16 cellular contexts compared by ENCODE assay signal in genomic region chr22:42330953-42331525, GRCh38.
DNase-seq lines count a peak whose midpoint lies in the region; ATAC-seq, FAIRE-seq and TF ChIP-seq lines count a peak whose summit lies in the region.
"Had no signal": no experiment of that assay in that cellular context is flagged by ENCODE, and none has a peak within 500 bp of the region (broad histone marks: within the 10 kb centered on the region; RNA-seq: fewer than 3 reads in every experiment).

No MANE protein-coding gene starts in this region.

- no peaks in the 10 kb centered on the region for H3K27me3 ChIP-seq in DND-41 (ENCODE audit: insufficient read depth, low read length, poor library complexity)
- H3K27me3 ChIP-seq: testis had no signal

- no peak overlapping the region for H3K9ac ChIP-seq in DND-41 (ENCODE audit: low read depth, low read length)

- H3K36me3 ChIP-seq in DND-41 (ENCODE audit: insufficient read depth, low read length) = no peaks in the 10 kb centered on the region

- no peak overlapping the region for H3K27ac ChIP-seq in DND-41 (ENCODE audit: low read length)
- H3K27ac ChIP-seq: testis had no signal

- peaks cover 64% of the 10 kb centered on the region for H3K79me2 ChIP-seq in DND-41 (ENCODE audit: insufficient read depth, low read length)

- DNase-seq in DND-41 = peak; percentile 35
- DNase-seq in NCI-H1105 treated with DMSO at 0.1 percent for 48 hours (lab: John Stamatoyannopoulos, UW) = peak; percentile 56
- peak; percentile 65 for DNase-seq in SK-N-DZ (ENCODE audit: low spot score)
- DNase-seq in myocyte (ENCODE audit: low read depth) = peak; percentile 85
- DNase-seq in iPS-NIHi11 (ENCODE audit: low spot score) = no peak
- DNase-seq in ecto neural progenitor cell (ENCODE audit: low spot score) = no peak
- no peak for DNase-seq in HTR-8/SVneo (ENCODE audit: insufficient read length, low spot score)
- no peak for DNase-seq in posterior vena cava (ENCODE audit: low spot score)
- DNase-seq: activated CD4-positive, alpha-beta T cell treated with anti-CD3 and anti-CD28 coated beads for 36 hours; activated T-cell treated with anti-CD3 and anti-CD28 coated beads, Interleukin-2, amount 50 U/mL, for 48 hours; amniotic stem cell; CD4-positive, alpha-beta memory T cell; islet precursor cell; naive thymus-derived CD4-positive, alpha-beta T cell; testis had no signal

- H3K4me1 ChIP-seq in DND-41 (ENCODE audit: insufficient read depth, low read length) = no peaks in the 10 kb centered on the region
- H3K4me1 ChIP-seq: testis had no signal

- intact Hi-C loops in posterior vena cava (cut with DNase I) = loop anchor here in 1 of 2 donors (10.0 kb wide), 1 partner anchor 56 kb away; the partner anchor contains the start of gene TCF20

- H4K20me1 ChIP-seq in DND-41 (ENCODE audit: insufficient read depth, low read length) = peaks cover 99% of the 10 kb centered on the region

- FAIRE-seq in HTR-8/SVneo (lab: Jason Lieb, UNC) = no peak

- H3K9me3 ChIP-seq in DND-41 (ENCODE audit: insufficient read depth, low read length, severe bottlenecking) = no peaks in the 10 kb centered on the region
- H3K9me3 ChIP-seq: testis had no signal

- H3K4me2 ChIP-seq in DND-41 (ENCODE audit: insufficient read depth, low read length) = no peak overlapping the region

- TF ChIP-seq CTCF in DND-41 (IDR thresholded peaks at IDR 0.05; ENCODE audit: borderline replicate concordance, extremely low read depth, low read length, poor library complexity, severe bottlenecking) = no peak

- peak; percentile 27; the same call in 1 of the 3 replicates for ATAC-seq in DND-41 (ENCODE audit: insufficient read depth, low read depth)
- ATAC-seq: activated CD4-positive, alpha-beta T cell treated with anti-CD3 and anti-CD28 coated beads for 36 hours; naive thymus-derived CD4-positive, alpha-beta T cell; T-cell had no signal

- H2AFZ ChIP-seq in DND-41 (ENCODE audit: low read depth, low read length) = no peak overlapping the region

- no peak overlapping the region for H3K4me3 ChIP-seq in DND-41 (ENCODE audit: low read depth in 1 of 2, low read length in 2 of 2)
- H3K4me3 ChIP-seq: testis had no signal

Comparison
In these comparisons a context has a peak if more than half of its experiments do, and no peak if none do; other contexts are left out.
1. DNase-seq: peak in DND-41 (single experiment), NCI-H1105 treated with DMSO at 0.1 percent for 48 hours (single experiment), SK-N-DZ (single experiment) and myocyte (single experiment); none in iPS-NIHi11 (single experiment), ecto neural progenitor cell (single experiment), HTR-8/SVneo (single experiment) and posterior vena cava (single experiment).